Comparison of ENCODE assay signal across 11 cellular contexts in the genomic region with DNA sequence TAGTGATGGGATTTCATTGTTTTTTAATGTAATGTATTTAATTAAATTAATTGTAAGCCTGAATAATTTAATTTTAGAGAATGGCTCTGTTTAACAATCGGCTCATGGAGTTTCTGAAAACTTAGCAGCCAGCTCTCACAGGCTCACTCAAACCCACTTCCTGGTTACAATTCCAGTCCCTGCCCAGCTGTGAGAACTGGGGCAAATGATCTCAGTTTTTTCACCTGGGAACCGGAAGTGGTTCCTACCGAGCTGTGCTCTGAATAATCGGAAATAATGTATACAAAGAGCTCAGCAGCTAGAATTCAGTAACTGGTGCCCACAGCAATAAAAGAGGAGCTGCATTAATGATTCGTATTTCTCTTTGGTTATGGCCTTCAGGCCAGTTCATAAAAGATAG.
DNase-seq lines count a peak whose midpoint lies in the region; ATAC-seq, FAIRE-seq and TF ChIP-seq lines count a peak whose summit lies in the region.
"Had no signal": no experiment of that assay in that cellular context is flagged by ENCODE, and none has a peak within 500 bp of the region (broad histone marks: within the 10 kb centered on the region; RNA-seq: fewer than 3 reads in every experiment).

No MANE protein-coding gene starts in this region.

- TF ChIP-seq CTCF in CD8-positive, alpha-beta T cell (IDR thresholded peaks at IDR 0.05), result no peak

- no peak for FAIRE-seq in RCC 7860 (lab: Jason Lieb, UNC)

- H3K4me3 ChIP-seq in CD8-positive, alpha-beta T cell (ENCODE audit: low read depth, low read length), result no peak overlapping the region
- H3K4me3 ChIP-seq in naive thymus-derived CD4-positive, alpha-beta T cell (ENCODE audit: low read length), result no peak overlapping the region
- H3K4me3 ChIP-seq: suprapubic skin had no signal

- H3K4me1 ChIP-seq in CD8-positive, alpha-beta T cell (ENCODE audit: insufficient read depth, low read length), result peaks cover 12% of the 10 kb centered on the region
- peaks cover 5 to 16% of the 10 kb centered on the region in 2 donors for H3K4me1 ChIP-seq in naive thymus-derived CD4-positive, alpha-beta T cell (ENCODE audit: control insufficient read depth in 2 of 2, insufficient read depth in 2 of 2, low read length in 2 of 2)

- ATAC-seq in CD8-positive, alpha-beta T cell, result peak; percentile 49
- ATAC-seq in GM21367 (IDR thresholded peaks at IDR 0.05; ENCODE audit: unreplicated experiment) (peak; percentile 84), HG03039 (IDR thresholded peaks at IDR 0.05; ENCODE audit: unreplicated experiment) (no peak), left cardiac atrium (no peak), GM19463 (IDR thresholded peaks at IDR 0.05; ENCODE audit: unreplicated experiment) (no peak)
- peak; percentile 41 for ATAC-seq in naive thymus-derived CD4-positive, alpha-beta T cell

- no peak overlapping the region for H3K27ac ChIP-seq in CD8-positive, alpha-beta T cell (ENCODE audit: low read depth, low read length)
- no peak overlapping the region for H3K27ac ChIP-seq in naive thymus-derived CD4-positive, alpha-beta T cell (ENCODE audit: low read depth, low read length)
- H3K27ac ChIP-seq: suprapubic skin had no signal

- intact Hi-C loops in CD8-positive, alpha-beta T cell (cut with DNase I, micrococcal nuclease), result no loop called here
- intact Hi-C loops in naive thymus-derived CD4-positive, alpha-beta T cell (cut with micrococcal nuclease), result no loop called here
- intact Hi-C loops in left cardiac atrium (cut with DNase I), result no loop called here

- H3K27me3 Mint-ChIP-seq in CD8-positive, alpha-beta T cell (ENCODE audit: low read depth), result no peaks in the 10 kb centered on the region
- H3K27me3 Mint-ChIP-seq in naive thymus-derived CD4-positive, alpha-beta T cell, result peaks cover 0 to 5% (median 0%) of the 10 kb centered on the region in 5 donors

- no peak overlapping the region for H3K27ac Mint-ChIP-seq in CD8-positive, alpha-beta T cell
- peak overlapping the region in 1 of 9 donors; percentile 26 for H3K27ac Mint-ChIP-seq in naive thymus-derived CD4-positive, alpha-beta T cell

- CTCF ChIA-PET in CD8-positive, alpha-beta T cell (lab: Charles Lee), result no interaction called here
- CTCF ChIA-PET in naive thymus-derived CD4-positive, alpha-beta T cell (lab: Charles Lee), result no interaction called here

- H3K9me3 ChIP-seq in CD8-positive, alpha-beta T cell (ENCODE audit: low read length), result no peaks in the 10 kb centered on the region
- no peaks in the 10 kb centered on the region for H3K9me3 ChIP-seq in naive thymus-derived CD4-positive, alpha-beta T cell (ENCODE audit: control insufficient read depth in 2 of 3, low read length in 3 of 3)
- H3K9me3 ChIP-seq: suprapubic skin had no signal

- H3K36me3 Mint-ChIP-seq in CD8-positive, alpha-beta T cell, result no peaks in the 10 kb centered on the region
- no peaks in the 10 kb centered on the region for H3K36me3 Mint-ChIP-seq in naive thymus-derived CD4-positive, alpha-beta T cell

- peak in 5 of 7 experiments; percentile 6 to 50 (median 33) for DNase-seq in CD8-positive, alpha-beta T cell
- peak; percentile 18 to 36 for DNase-seq in activated CD4-positive, alpha-beta T cell treated with anti-CD3 and anti-CD28 coated beads, Interleukin-2, amount 50 U/mL, for 48 hours
- peak in 7 of 9 donors; percentile 6 to 49 (median 44) for DNase-seq in naive thymus-derived CD4-positive, alpha-beta T cell
- DNase-seq in left cardiac atrium, result no peak
- no peak for DNase-seq in RCC 7860 (ENCODE audit: low spot score)
- DNase-seq: NCI-H446, SHP77 had no signal

- no peaks in the 10 kb centered on the region for H3K36me3 ChIP-seq in CD8-positive, alpha-beta T cell (ENCODE audit: insufficient read depth, low read length)
- H3K36me3 ChIP-seq in naive thymus-derived CD4-positive, alpha-beta T cell (ENCODE audit: control insufficient read depth in 2 of 3, insufficient read depth in 3 of 3, low read length in 3 of 3), result no peaks in the 10 kb centered on the region
- H3K36me3 ChIP-seq: suprapubic skin had no signal

- H3K27me3 ChIP-seq in CD8-positive, alpha-beta T cell (ENCODE audit: insufficient read depth, low read length), result no peaks in the 10 kb centered on the region
- H3K27me3 ChIP-seq in naive thymus-derived CD4-positive, alpha-beta T cell (ENCODE audit: control insufficient read depth in 2 of 2, insufficient read depth in 2 of 2, low read length in 2 of 2), result no peaks in the 10 kb centered on the region
- H3K27me3 ChIP-seq: suprapubic skin had no signal

- POLR2A ChIA-PET in CD8-positive, alpha-beta T cell (lab: Charles Lee), result no interaction called here
- POLR2A ChIA-PET in naive thymus-derived CD4-positive, alpha-beta T cell (lab: Charles Lee), result no interaction called here

- H3K9me3 Mint-ChIP-seq in CD8-positive, alpha-beta T cell, result no peaks in the 10 kb centered on the region
- H3K9me3 Mint-ChIP-seq in naive thymus-derived CD4-positive, alpha-beta T cell, result no peaks in the 10 kb centered on the region

- H3K4me1 Mint-ChIP-seq in CD8-positive, alpha-beta T cell (ENCODE audit: low read depth), result peaks cover 24% of the 10 kb centered on the region
- peaks cover 6 to 33% (median 16%) of the 10 kb centered on the region in 7 donors for H3K4me1 Mint-ChIP-seq in naive thymus-derived CD4-positive, alpha-beta T cell

- H3K4me3 Mint-ChIP-seq in CD8-positive, alpha-beta T cell, result no peak overlapping the region
- peak overlapping the region in 2 of 10 donors; percentile 31 to 36 for H3K4me3 Mint-ChIP-seq in naive thymus-derived CD4-positive, alpha-beta T cell

Comparison
In these comparisons a context has a peak if more than half of its experiments do, and no peak if none do; other contexts are left out.
1. ATAC-seq: peak in CD8-positive, alpha-beta T cell (single experiment), GM21367 (single experiment) and naive thymus-derived CD4-positive, alpha-beta T cell (single experiment); none in HG03039 (single experiment), left cardiac atrium (0 of 2) and GM19463 (single experiment).
2. DNase-seq: peak in CD8-positive, alpha-beta T cell (5 of 7), activated CD4-positive, alpha-beta T cell treated with anti-CD3 and anti-CD28 coated beads, Interleukin-2, amount 50 U/mL, for 48 hours (2 of 2) and naive thymus-derived CD4-positive, alpha-beta T cell (7 of 9); none in left cardiac atrium (single experiment) and RCC 7860 (single experiment).